25 cellular contexts compared by ENCODE assay signal in the genomic region with DNA sequence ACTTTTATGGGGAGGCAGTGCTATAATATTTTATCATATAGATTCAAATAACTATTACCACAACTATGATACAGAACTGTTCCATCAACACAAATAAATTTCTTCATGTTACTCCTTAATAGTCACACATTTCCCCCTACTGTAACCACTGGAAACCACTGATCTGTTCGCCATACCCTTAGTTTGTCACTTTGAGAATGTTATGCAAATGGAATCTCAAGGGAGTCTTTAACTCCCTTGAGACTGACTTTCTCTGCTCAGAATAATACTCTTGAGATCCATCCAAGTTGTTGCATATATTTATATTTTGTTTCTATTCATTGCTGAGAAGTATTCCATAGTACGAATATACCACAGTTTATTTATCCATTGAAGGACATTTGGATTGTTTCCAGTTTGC. TPM values are rescaled to one million over a fixed set of nuclear protein-coding genes. Genes with fewer than 3 reads are reported as not detected.
DNase-seq lines count a peak whose midpoint lies in the region; ATAC-seq, FAIRE-seq and TF ChIP-seq lines count a peak whose summit lies in the region.
"Had no signal": no experiment of that assay in that cellular context is flagged by ENCODE, and none has a peak within 500 bp of the region (broad histone marks: within the 10 kb centered on the region; RNA-seq: fewer than 3 reads in every experiment).

No MANE protein-coding gene starts in this region.

- TF ChIP-seq RAD21 in A549 (conservative IDR thresholded peaks at IDR 0.05 in 1 of 2, IDR thresholded peaks at IDR 0.05 in 1 of 2) = no peak

- H3K4me2 ChIP-seq in A549 = peak overlapping the region; percentile 34
- H3K4me2 ChIP-seq: smooth muscle cell had no signal

- no peak overlapping the region for H3K4me3 ChIP-seq in A549
- H3K4me3 ChIP-seq in foreskin fibroblast (ENCODE audit: low read depth in 1 of 2, low read length in 2 of 2) = no peak overlapping the region
- H3K4me3 ChIP-seq: body of pancreas, coronary artery, smooth muscle cell, thyroid gland had no signal

- no peak for ATAC-seq in A549
- ATAC-seq in GM18907 (IDR thresholded peaks at IDR 0.05; ENCODE audit: unreplicated experiment) = peak; percentile 77
- peak; percentile 79 for ATAC-seq in GM21737 (IDR thresholded peaks at IDR 0.05; ENCODE audit: unreplicated experiment)
- peak; percentile 78 for ATAC-seq in HG03354 (IDR thresholded peaks at IDR 0.05; ENCODE audit: poor library complexity, severe bottlenecking, unreplicated experiment)
- ATAC-seq: activated naive CD4-positive, alpha-beta T cell treated with anti-CD3 and anti-CD28 coated beads, Interleukin-2, amount 50 U/mL, for 72 hours; activated T-cell treated with anti-CD3 and anti-CD28 coated beads, Interleukin-2, amount 50 U/mL, for 72 hours; body of pancreas had no signal

- FAIRE-seq in A549 (lab: Jason Lieb, UNC) = no peak

- H3K27ac ChIP-seq in A549 = no peak overlapping the region
- H3K27ac ChIP-seq: 22Rv1, body of pancreas, C4-2B, coronary artery, thyroid gland, WERI-Rb-1 had no signal

- intact Hi-C loops in cardiac septum (cut with DNase I) = no loop called here

- no peak for TF ChIP-seq EP300 in A549 (IDR thresholded peaks at IDR 0.05)

- H3K9me3 ChIP-seq in A549 = peaks cover 18% of the 10 kb centered on the region
- H3K9me3 ChIP-seq: body of pancreas, thyroid gland had no signal

- peaks cover 18% of the 10 kb centered on the region for H3K4me1 ChIP-seq in A549
- H3K4me1 ChIP-seq: body of pancreas, thyroid gland had no signal

- no peak for DNase-seq in A549 (ENCODE audit: low read depth in 1 of 2, low spot score in 1 of 2)
- DNase-seq in foreskin fibroblast = no peak
- no peak for DNase-seq in cardiac septum (ENCODE audit: low spot score)
- DNase-seq in stimulated activated CD4-positive, alpha-beta T cell treated with anti-CD3 and anti-CD28 coated beads, Interleukin-4, amount 100 ng/mL, for 24 hours = no peak
- no peak for DNase-seq in NCI-H1048 (lab: John Stamatoyannopoulos, UW)
- DNase-seq: activated CD4-positive, alpha-beta memory T cell treated with anti-CD3 and anti-CD28 coated beads, Interleukin-2, amount 10 ng/mL, durations not matched to agents 7 days and 5 days; activated T-cell treated with anti-CD3 and anti-CD28 coated beads, Interleukin-2, amount 50 U/mL, for 72 hours; body of pancreas; IMR-90; MM.1S; NCI-H2029 treated with DMSO at 0.1 percent for 48 hours; Right ventricle myocardium superior; thyroid gland; WERI-Rb-1 had no signal

- TF ChIP-seq CTCF in A549 (IDR thresholded peaks at IDR 0.05) = no peak
- no peak for TF ChIP-seq CTCF in foreskin fibroblast (IDR thresholded peaks at IDR 0.05; ENCODE audit: low read depth, low read length)

- 52% methylated on average over 2 of the region's 2 CpGs for WGBS in A549 (ENCODE audit: missing lambda C conversion rate)

- CTCF ChIA-PET in A549 (lab: Yijun Ruan, JAX) = interaction anchor here (0.7 to 1.6 kb wide), 2 partner anchors 10 to 59 kb away, joined by 4 to 5 read pairs; partner anchors contain the start of gene PON3

- POLR2A ChIA-PET in A549 (lab: Yijun Ruan, JAX) = no interaction called here

- no peak for TF ChIP-seq POLR2A in A549 (IDR thresholded peaks at IDR 0.05; ENCODE audit: low read length)

TF ChIP-seq in A549, 52 proteins besides CTCF, POLR2A, EP300 and RAD21:
- TF ChIP-seq, protein P1, sequence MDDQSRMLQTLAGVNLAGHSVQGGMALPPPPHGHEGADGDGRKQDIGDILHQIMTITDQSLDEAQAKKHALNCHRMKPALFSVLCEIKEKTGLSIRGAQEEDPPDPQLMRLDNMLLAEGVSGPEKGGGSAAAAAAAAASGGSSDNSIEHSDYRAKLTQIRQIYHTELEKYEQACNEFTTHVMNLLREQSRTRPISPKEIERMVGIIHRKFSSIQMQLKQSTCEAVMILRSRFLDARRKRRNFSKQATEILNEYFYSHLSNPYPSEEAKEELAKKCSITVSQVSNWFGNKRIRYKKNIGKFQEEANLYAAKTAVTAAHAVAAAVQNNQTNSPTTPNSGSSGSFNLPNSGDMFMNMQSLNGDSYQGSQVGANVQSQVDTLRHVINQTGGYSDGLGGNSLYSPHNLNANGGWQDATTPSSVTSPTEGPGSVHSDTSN (IDR thresholded peaks at IDR 0.05) = no peak
- TF ChIP-seq RFX5 (IDR thresholded peaks at IDR 0.05) = no peak
- TF ChIP-seq ZSCAN20 (CRISPR knock-in tag; IDR thresholded peaks at IDR 0.05) = no peak
- TF ChIP-seq NPAS2 (CRISPR knock-in tag; IDR thresholded peaks at IDR 0.05; ENCODE audit: borderline replicate concordance) = no peak
- TF ChIP-seq, protein P2, sequence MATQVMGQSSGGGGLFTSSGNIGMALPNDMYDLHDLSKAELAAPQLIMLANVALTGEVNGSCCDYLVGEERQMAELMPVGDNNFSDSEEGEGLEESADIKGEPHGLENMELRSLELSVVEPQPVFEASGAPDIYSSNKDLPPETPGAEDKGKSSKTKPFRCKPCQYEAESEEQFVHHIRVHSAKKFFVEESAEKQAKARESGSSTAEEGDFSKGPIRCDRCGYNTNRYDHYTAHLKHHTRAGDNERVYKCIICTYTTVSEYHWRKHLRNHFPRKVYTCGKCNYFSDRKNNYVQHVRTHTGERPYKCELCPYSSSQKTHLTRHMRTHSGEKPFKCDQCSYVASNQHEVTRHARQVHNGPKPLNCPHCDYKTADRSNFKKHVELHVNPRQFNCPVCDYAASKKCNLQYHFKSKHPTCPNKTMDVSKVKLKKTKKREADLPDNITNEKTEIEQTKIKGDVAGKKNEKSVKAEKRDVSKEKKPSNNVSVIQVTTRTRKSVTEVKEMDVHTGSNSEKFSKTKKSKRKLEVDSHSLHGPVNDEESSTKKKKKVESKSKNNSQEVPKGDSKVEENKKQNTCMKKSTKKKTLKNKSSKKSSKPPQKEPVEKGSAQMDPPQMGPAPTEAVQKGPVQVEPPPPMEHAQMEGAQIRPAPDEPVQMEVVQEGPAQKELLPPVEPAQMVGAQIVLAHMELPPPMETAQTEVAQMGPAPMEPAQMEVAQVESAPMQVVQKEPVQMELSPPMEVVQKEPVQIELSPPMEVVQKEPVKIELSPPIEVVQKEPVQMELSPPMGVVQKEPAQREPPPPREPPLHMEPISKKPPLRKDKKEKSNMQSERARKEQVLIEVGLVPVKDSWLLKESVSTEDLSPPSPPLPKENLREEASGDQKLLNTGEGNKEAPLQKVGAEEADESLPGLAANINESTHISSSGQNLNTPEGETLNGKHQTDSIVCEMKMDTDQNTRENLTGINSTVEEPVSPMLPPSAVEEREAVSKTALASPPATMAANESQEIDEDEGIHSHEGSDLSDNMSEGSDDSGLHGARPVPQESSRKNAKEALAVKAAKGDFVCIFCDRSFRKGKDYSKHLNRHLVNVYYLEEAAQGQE (IDR thresholded peaks at IDR 0.05) = no peak
- TF ChIP-seq FOSL2 (IDR thresholded peaks at IDR 0.05) = no peak
- no peak for TF ChIP-seq FOSL2 (CRISPR knock-in tag; IDR thresholded peaks at IDR 0.05)

RNA-seq across cellular contexts. Expression of gene PON2, which starts 19.6 kb away (rescaled TPM):
- polyA plus RNA-seq in A549 (2011; rRNA removed) = 829 TPM in 2 replicates
- 164 and 181 TPM in 2 replicates for polyA plus RNA-seq in A549 (2012; cell fraction: cytosol; rRNA removed)
- 144 and 182 TPM in 2 replicates for polyA plus RNA-seq in A549 (2012; cell fraction: nucleus; rRNA removed)
- polyA plus RNA-seq in A549 (2017; fragmentation: RNase III; extraction: RNeasy Plus Mini Kit Qiagen cat#74134 plus additional on column Dnase treatment) = 325 to 395 TPM (median 381 TPM) in 3 replicates
- 137 and 147 TPM in 2 replicates for polyA minus RNA-seq in A549 (2011; rRNA and poly(A)+ RNA removed)
- total RNA-seq in cardiac septum = 40.3 TPM

RNA-seq across cellular contexts. Expression of gene ASB4, which starts 31.3 kb away (rescaled TPM):
- polyA plus RNA-seq in A549 (2011; rRNA removed) (3.1 TPM in 2 replicates), A549 (2017; fragmentation: RNase III; extraction: RNeasy Plus Mini Kit Qiagen cat#74134 plus additional on column Dnase treatment) (0.80 to 1.4 TPM (median 1.00 TPM) in 3 replicates)
- polyA plus RNA-seq in A549 (2012; cell fraction: cytosol; rRNA removed) = 0.46 and 0.52 TPM in 2 replicates
- 0.32 and 0.47 TPM in 2 replicates for polyA plus RNA-seq in A549 (2012; cell fraction: nucleus; rRNA removed)
- 2.9 and 4.2 TPM in 2 replicates for polyA minus RNA-seq in A549 (2011; rRNA and poly(A)+ RNA removed)
- total RNA-seq in cardiac septum = 1.2 TPM
- total RNA-seq: activated CD4-positive, alpha-beta memory T cell treated with anti-CD3 and anti-CD28 coated beads, Interleukin-2, amount 10 ng/mL, durations not matched to agents 7 days and 5 days; activated naive CD4-positive, alpha-beta T cell treated with anti-CD3 and anti-CD28 coated beads, Interleukin-2, amount 50 U/mL, for 72 hours; activated T-cell treated with anti-CD3 and anti-CD28 coated beads, Interleukin-2, amount 50 U/mL, for 72 hours; body of pancreas; fibroblast of villous mesenchyme; IMR-90; kidney epithelial cell; smooth muscle cell; T-helper 1 cell treated with Interleukin-12 subunit alpha and Interleukin-12 subunit beta and Interleukin-4 antibody, amounts not matched to agents 30 ng/mL and 1 ng/mL, for 36 hours had no signal
- polyA plus RNA-seq: IMR-90, smooth muscle cell had no signal

RNA-seq across cellular contexts. Expression of gene PON3, which starts 58.3 kb away (rescaled TPM):
- polyA plus RNA-seq in A549 (2011; rRNA removed) (142 and 161 TPM in 2 replicates), A549 (2017; fragmentation: RNase III; extraction: RNeasy Plus Mini Kit Qiagen cat#74134 plus additional on column Dnase treatment) (35.3 to 49.0 TPM (median 48.7 TPM) in 3 replicates)
- 32.2 and 34.0 TPM in 2 replicates for polyA plus RNA-seq in A549 (2012; cell fraction: cytosol; rRNA removed)
- 19.9 and 25.3 TPM in 2 replicates for polyA plus RNA-seq in A549 (2012; cell fraction: nucleus; rRNA removed)
- polyA minus RNA-seq in A549 (2011; rRNA and poly(A)+ RNA removed) = 47.5 and 50.1 TPM in 2 replicates
- total RNA-seq in cardiac septum = 0.54 TPM
- total RNA-seq: activated CD4-positive, alpha-beta memory T cell treated with anti-CD3 and anti-CD28 coated beads, Interleukin-2, amount 10 ng/mL, durations not matched to agents 7 days and 5 days; fibroblast of villous mesenchyme; IMR-90; kidney epithelial cell; smooth muscle cell; T-helper 1 cell treated with Interleukin-12 subunit alpha and Interleukin-12 subunit beta and Interleukin-4 antibody, amounts not matched to agents 30 ng/mL and 1 ng/mL, for 36 hours had no signal
- polyA plus RNA-seq: IMR-90, smooth muscle cell had no signal

Comparison
In these comparisons a context has a peak if more than half of its experiments do, and no peak if none do; other contexts are left out.
1. ATAC-seq: peak in GM18907 (single experiment), GM21737 (single experiment) and HG03354 (single experiment); none in A549 (0 of 2).